ENCODE assay signal across 22 cellular contexts in the genomic region with DNA sequence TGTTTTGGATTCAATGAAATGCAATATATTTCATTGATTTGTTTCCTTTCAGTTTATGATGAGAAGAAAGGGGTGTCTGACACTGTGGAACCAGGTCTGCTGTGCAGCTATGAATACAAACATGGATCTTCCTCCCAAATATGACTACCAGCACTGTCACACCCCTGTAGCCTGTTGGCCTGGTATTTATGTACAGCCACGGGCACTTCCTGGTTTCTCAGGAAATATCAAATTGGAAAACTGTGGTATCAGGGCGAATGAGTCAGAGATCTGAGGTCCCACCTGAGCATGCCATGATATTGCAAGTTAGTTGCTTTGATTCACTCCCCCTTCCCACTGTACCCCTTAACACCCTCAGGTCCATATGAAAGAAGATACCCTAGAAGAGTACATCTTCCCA.
DNase-seq lines count a peak whose midpoint lies in the region; ATAC-seq, FAIRE-seq and TF ChIP-seq lines count a peak whose summit lies in the region.
"Had no signal": no experiment of that assay in that cellular context is flagged by ENCODE, and none has a peak within 500 bp of the region (broad histone marks: within the 10 kb centered on the region; RNA-seq: fewer than 3 reads in every experiment).

No MANE protein-coding gene starts in this region.

- CTCF ChIA-PET in H1 (lab: Charles Lee; ENCODE audit: partially characterized antibody) (interaction anchor here (1.0 to 2.2 kb wide), 3 partner anchors 32 to 124 kb away, joined by 3 to 6 read pairs (median 4); a partner anchor contains a TSS), GM10248 (lab: Yijun Ruan, JAX) (interaction anchor here (0.8 to 1.1 kb wide), 2 partner anchors 88 to 123 kb away, joined by 3 read pairs; a partner anchor contains a TSS)

- POLR2A ChIA-PET in H1 (lab: Charles Lee; ENCODE audit: partially characterized antibody), result interaction anchor here (1.6 to 1.7 kb wide), 2 partner anchors 8 kb away, joined by 5 to 7 read pairs; no protein-coding TSS in a partner anchor
- POLR2A ChIA-PET in GM10248 (lab: Yijun Ruan, JAX), result interaction anchor here (0.6 kb wide), 1 partner anchor 21 kb away, joined by 3 read pairs; no protein-coding TSS in a partner anchor

- no peaks in the 10 kb centered on the region for H3K79me2 ChIP-seq in H1 (ENCODE audit: control insufficient read depth in 1 of 2, insufficient read depth in 2 of 2, low read length in 2 of 2)

- H3K9me3 ChIP-seq in H1 (ENCODE audit: insufficient read depth in 2 of 2, low read depth in 1 of 2, low read length in 1 of 2) (no peaks in the 10 kb centered on the region), mucosa of descending colon (no peaks in the 10 kb centered on the region), ovary (no peaks in the 10 kb centered on the region)
- H3K9me3 ChIP-seq: MG63, SJCRH30, tibial nerve had no signal

- DNase-seq in EH (ENCODE audit: low read depth) (peak; percentile 40), M059J (ENCODE audit: low read depth) (peak; percentile 77), H1 (ENCODE audit: low read depth in 1 of 2, low spot score in 2 of 2) (no peak), mucosa of descending colon (peak in 1 of 3 donors; percentile 48), NCI-H1092 (lab: John Stamatoyannopoulos, UW) (no peak), DMS79 (lab: John Stamatoyannopoulos, UW) (no peak), GM10248 (ENCODE audit: extremely low spot score) (no peak), ovary (no peak)
- DNase-seq: activated CD4-positive, alpha-beta T cell treated with anti-CD3 and anti-CD28 coated beads, Interleukin-2, amount 50 U/mL, for 1 hour; brain microvascular endothelial cell; CD4-positive, alpha-beta T cell; DMS53; H9; MG63; midbrain; NCI-H1436 treated with DMSO at 0.1 percent for 48 hours; NCI-H2171 treated with DMSO at 0.1 percent for 48 hours; NCI-H526 treated with DMSO at 0.1 percent for 48 hours; SJCRH30; stimulated activated CD4-positive, alpha-beta T cell treated with anti-CD3 and anti-CD28 coated beads, Interleukin-1b, Interleukin-23, amount 100 ng/mL, for 48 hours; stimulated activated naive CD8-positive, alpha-beta T cell treated with anti-CD3 and anti-CD28 coated beads, Interleukin-15, Interleukin-2, amounts not matched to agents 100 U/mL and 50 U/mL, for 24 hours had no signal

- H3K27me3 ChIP-seq in H1 (replicated peaks in 1 of 4; ENCODE audit: control insufficient read depth in 3 of 4, extremely low read depth in 1 of 4, insufficient read depth in 3 of 4, low read length in 3 of 4) (no peaks in the 10 kb centered on the region), ovary (no peaks in the 10 kb centered on the region)
- H3K27me3 ChIP-seq: brain microvascular endothelial cell, MG63, SJCRH30, tibial nerve had no signal

- peaks cover 3% of the 10 kb centered on the region; the same call in 1 of the 2 replicates for H3K23me2 ChIP-seq in H1 (ENCODE audit: low read depth, low read length)

- TF ChIP-seq EP300 in H1 (IDR thresholded peaks at IDR 0.05; ENCODE audit: borderline replicate concordance in 1 of 2, low read depth in 2 of 2, low read length in 2 of 2), result no peak
- TF ChIP-seq EP300 in ovary (IDR thresholded peaks at IDR 0.05), result no peak

- no peak overlapping the region for H4K91ac ChIP-seq in H1 (replicated peaks; ENCODE audit: insufficient read length, low read length)

- H2AFZ ChIP-seq in H1 (ENCODE audit: low read length), result no peak overlapping the region

- ATAC-seq in mucosa of descending colon, result peak; percentile 45
- ATAC-seq: stimulated activated naive CD8-positive, alpha-beta T cell treated with anti-CD3 and anti-CD28 coated beads, Interleukin-15, Interleukin-2, amounts not matched to agents 100 U/mL and 50 U/mL, for 24 hours had no signal

- H4K20me1 ChIP-seq in H1 (replicated peaks in 1 of 2; ENCODE audit: control insufficient read depth in 1 of 2, insufficient read depth in 2 of 2, low read length in 2 of 2), result no peaks in the 10 kb centered on the region

- H2BK20ac ChIP-seq in H1 (ENCODE audit: low read length), result no peak overlapping the region

- H3K18ac ChIP-seq in H1 (ENCODE audit: extremely low read depth, low read length), result no peak overlapping the region

- FAIRE-seq in H1 (lab: Jason Lieb, UNC), result no peak

- H3K4me3 ChIP-seq in H1 (ENCODE audit: extremely low read depth in 1 of 4, insufficient read depth in 2 of 4, low read depth in 3 of 4, low read length in 4 of 4) (no peak overlapping the region), mucosa of descending colon (no peak overlapping the region), ovary (no peak overlapping the region)
- H3K4me3 ChIP-seq: MG63, SJCRH30, tibial nerve had no signal

- 89% methylated on average over 2 of the region's 2 CpGs; no CpG with 5 or more reads in 1 of the 2 experiments for WGBS in H1 (ENCODE audit: extremely low coverage in 1 of 2, insufficient coverage in 1 of 2, insufficient read length in 1 of 2, insufficient replicate concordance in 2 of 2, low coverage in 1 of 2, low lambda C conversion rate in 2 of 2, missing lambda C conversion rate in 1 of 2), 2 experiments
- WGBS in ovary, 3 donors, result 84 to 90% (median 89%) methylated on average over 2 of the region's 2 CpGs

- H3K23ac ChIP-seq in H1 (ENCODE audit: insufficient read length), result no peak overlapping the region

- TF ChIP-seq POLR2A in H1 (IDR thresholded peaks at IDR 0.05; ENCODE audit: control extremely low read depth in 1 of 2, low read depth in 2 of 2, low read length in 2 of 2) (no peak), ovary (IDR thresholded peaks at IDR 0.05) (no peak)

- H3K4ac ChIP-seq in H1 (replicated peaks; ENCODE audit: insufficient read length, low read depth, low read length), result no peak overlapping the region

- TF ChIP-seq RAD21 in H1 (IDR thresholded peaks at IDR 0.05 in 1 of 2, conservative IDR thresholded peaks at IDR 0.05 in 1 of 2; ENCODE audit: low read depth in 2 of 2, low read length in 2 of 2), result no peak

- no peaks in the 10 kb centered on the region for H3K79me1 ChIP-seq in H1 (ENCODE audit: low read depth, low read length)

- H3K14ac ChIP-seq in H1 (ENCODE audit: insufficient read length), result no peak overlapping the region

- no peak overlapping the region for H2AK5ac ChIP-seq in H1 (ENCODE audit: low read depth, low read length)

- no peak overlapping the region for H3K56ac ChIP-seq in H1 (replicated peaks; ENCODE audit: insufficient read length, low read depth, low read length)

- no peak overlapping the region for H2BK15ac ChIP-seq in H1 (ENCODE audit: low read length)

- no peak overlapping the region for H4K8ac ChIP-seq in H1 (ENCODE audit: extremely low read depth, insufficient read depth, low read length)

- TF ChIP-seq CTCF in H1 (IDR thresholded peaks at IDR 0.05; ENCODE audit: control extremely low read depth in 1 of 3, insufficient read depth in 1 of 3, low read depth in 1 of 3, low read length in 3 of 3), result no peak
- TF ChIP-seq CTCF in mucosa of descending colon (IDR thresholded peaks at IDR 0.05), result no peak
- no peak for TF ChIP-seq CTCF in GM10248 (IDR thresholded peaks at IDR 0.05; ENCODE audit: control extremely low read depth, extremely low read depth, low read depth, missing control alignments)
- no peak for TF ChIP-seq CTCF in ovary (IDR thresholded peaks at IDR 0.05)

- H2BK120ac ChIP-seq in H1 (replicated peaks; ENCODE audit: low read depth, low read length), result no peak overlapping the region

- no peaks in the 10 kb centered on the region for H3K36me3 ChIP-seq in H1 (ENCODE audit: control insufficient read depth in 2 of 4, insufficient read depth in 4 of 4, low read length in 3 of 4)
- H3K36me3 ChIP-seq in mucosa of descending colon (ENCODE audit: low read depth), result no peaks in the 10 kb centered on the region
- H3K36me3 ChIP-seq in ovary, result no peaks in the 10 kb centered on the region
- H3K36me3 ChIP-seq: SJCRH30, tibial nerve had no signal

- no peak overlapping the region for H2BK5ac ChIP-seq in H1 (ENCODE audit: low read depth, low read length)

- H2BK12ac ChIP-seq in H1 (ENCODE audit: low read depth, low read length), result 0 out of 2 replicates have a peak overlapping the region, but pooled peaks have one; percentile 10

- H3K9ac ChIP-seq in H1 (replicated peaks in 1 of 4; ENCODE audit: extremely low read depth in 1 of 4, low read depth in 3 of 4, low read length in 3 of 4), result no peak overlapping the region

- H3K4me2 ChIP-seq in H1 (ENCODE audit: insufficient read depth in 1 of 2, low read depth in 2 of 2, low read length in 2 of 2), result no peak overlapping the region

- H3K27ac ChIP-seq in H1 (ENCODE audit: low read depth, low read length), result no peak overlapping the region
- no peak overlapping the region for H3K27ac ChIP-seq in ovary
- H3K27ac ChIP-seq: brain microvascular endothelial cell, SJCRH30, tibial nerve had no signal

- H4K5ac ChIP-seq in H1 (ENCODE audit: insufficient read length, low read depth, low read length), result no peak overlapping the region

- H3K4me1 ChIP-seq in H1 (replicated peaks in 1 of 4; ENCODE audit: control insufficient read depth in 3 of 4, insufficient read depth in 4 of 4, low read length in 3 of 4) (peaks cover 2 to 9% (median 5%) of the 10 kb centered on the region in 4 experiments; a peak in 5 of 7 replicates), mucosa of descending colon (ENCODE audit: low read depth) (peaks cover 31% of the 10 kb centered on the region), ovary (ENCODE audit: insufficient read depth) (peaks cover 17% of the 10 kb centered on the region)
- H3K4me1 ChIP-seq: SJCRH30 had no signal

- intact Hi-C loops in mucosa of descending colon (cut with DNase I, micrococcal nuclease), result no loop called here
- intact Hi-C loops in ovary (cut with DNase I), result no loop called here

TF ChIP-seq in H1, 55 proteins besides CTCF, POLR2A, EP300 and RAD21:
- TF ChIP-seq SAP30 (IDR thresholded peaks at IDR 0.05; ENCODE audit: insufficient read depth, insufficient replicate concordance, low read length), result no peak
- TF ChIP-seq KDM1A (IDR thresholded peaks at IDR 0.05; ENCODE audit: borderline replicate concordance, low read length), result no peak
- no peak for TF ChIP-seq TBP (IDR thresholded peaks at IDR 0.05; ENCODE audit: low read depth, low read length)
- TF ChIP-seq TAF1 (IDR thresholded peaks at IDR 0.05; ENCODE audit: low read depth, low read length), result no peak
- TF ChIP-seq POLR2AphosphoS5 (IDR thresholded peaks at IDR 0.05; ENCODE audit: low read depth, low read length), result no peak
- TF ChIP-seq SP1 (IDR thresholded peaks at IDR 0.05; ENCODE audit: low read depth, low read length), result no peak
- no peak for TF ChIP-seq TAF7 (optimal IDR thresholded peaks at IDR 0.05; ENCODE audit: borderline replicate concordance, low read depth, low read length)
- TF ChIP-seq KDM4A (IDR thresholded peaks at IDR 0.05; ENCODE audit: low read depth, low read length, severe bottlenecking), result no peak
- TF ChIP-seq FOSL1 (IDR thresholded peaks at IDR 0.05; ENCODE audit: insufficient read depth, low read depth, low read length), result no peak
- TF ChIP-seq GABPA (IDR thresholded peaks at IDR 0.05; ENCODE audit: borderline replicate concordance, insufficient read depth, low read length), result no peak
- TF ChIP-seq CTBP2 (IDR thresholded peaks at IDR 0.05; ENCODE audit: borderline replicate concordance, insufficient read depth, insufficient read length, low read length), result no peak
- no peak for TF ChIP-seq SP2 (IDR thresholded peaks at IDR 0.05; ENCODE audit: low read length)
- no peak for TF ChIP-seq HDAC2 (IDR thresholded peaks at IDR 0.05; ENCODE audit: borderline replicate concordance in 1 of 2, low read depth in 2 of 2, low read length in 2 of 2)

Comparison
In these comparisons a context has a peak if more than half of its experiments do, and no peak if none do; other contexts are left out.
1. DNase-seq: peak in EH (single experiment) and M059J (single experiment); none in H1 (0 of 2), NCI-H1092 (single experiment), DMS79 (single experiment), GM10248 (single experiment) and ovary (0 of 5).